10 cellular contexts compared by ENCODE assay signal in the genomic region with DNA sequence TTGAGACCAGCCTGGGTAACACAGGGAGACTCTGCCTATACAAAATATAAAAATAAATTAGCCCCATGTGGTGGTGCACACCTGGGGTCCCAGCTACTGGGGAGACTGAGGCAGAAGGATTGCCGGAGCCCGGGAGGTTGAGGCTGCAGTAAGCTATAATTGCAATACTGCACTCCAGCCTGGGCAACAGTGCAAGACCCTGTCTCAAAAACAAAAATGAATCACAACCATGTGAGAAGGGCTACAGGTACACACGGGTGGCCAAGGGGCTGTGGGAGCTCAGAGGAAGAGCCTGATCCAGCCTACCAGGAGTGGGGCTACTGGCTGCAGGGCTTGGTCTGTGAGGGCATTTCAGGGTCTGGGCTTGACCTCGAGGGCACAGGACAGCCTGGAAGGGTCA. TPM values are rescaled to one million over a fixed set of nuclear protein-coding genes. Genes with fewer than 3 reads are reported as not detected.
DNase-seq lines count a peak whose midpoint lies in the region; ATAC-seq lines count a peak whose summit lies in the region.
"Had no signal": no experiment of that assay in that cellular context is flagged by ENCODE, and none has a peak within 500 bp of the region (broad histone marks: within the 10 kb centered on the region; RNA-seq: fewer than 3 reads in every experiment).

No MANE protein-coding gene starts in this region.

- H3K27ac Mint-ChIP-seq in activated T-helper 17 cell treated with anti-CD3 and anti-CD28 coated beads, Interleukin-2, amount 50 U/mL, for 72 hours: peak overlapping the region; percentile 92

- DNase-seq in activated T-cell treated with anti-CD3 and anti-CD28 coated beads, Interleukin-2, amount 50 U/mL, for 4 hours: no peak
- DNase-seq in activated T-cell treated with anti-CD3 and anti-CD28 coated beads, Interleukin-2, amount 50 U/mL, for 1 hour: no peak
- DNase-seq in NCI-H345 treated with DMSO at 0.1 percent for 48 hours (lab: John Stamatoyannopoulos, UW; ENCODE audit: unreplicated experiment): no peak
- DNase-seq: mucosa of descending colon; stimulated activated CD4-positive, alpha-beta T cell treated with anti-CD3 and anti-CD28 coated beads, Interleukin-2, amount 100 ng/mL, for 48 hours had no signal

- peaks cover 64% of the 10 kb centered on the region for H3K4me1 Mint-ChIP-seq in activated T-cell treated with anti-CD3 and anti-CD28 coated beads, Interleukin-2, amount 50 U/mL, for 4 hours (ENCODE audit: low read depth)
- H3K4me1 Mint-ChIP-seq in activated T-helper 17 cell treated with anti-CD3 and anti-CD28 coated beads, Interleukin-2, amount 50 U/mL, for 72 hours: peaks cover 45% of the 10 kb centered on the region

- H3K36me3 ChIP-seq in subcutaneous abdominal adipose tissue (ENCODE audit: control insufficient read depth in 5 of 5, insufficient read depth in 5 of 5, low read length in 5 of 5): peaks cover 0 to 16% (median 10%) of the 10 kb centered on the region in 5 donors

- peaks cover 11 to 72% (median 44%) of the 10 kb centered on the region in 5 donors for H3K4me1 ChIP-seq in subcutaneous abdominal adipose tissue (ENCODE audit: control insufficient read depth in 5 of 5, insufficient read depth in 5 of 5, low read length in 5 of 5)

- H3K27me3 Mint-ChIP-seq in activated T-cell treated with anti-CD3 and anti-CD28 coated beads, Interleukin-2, amount 50 U/mL, for 4 hours (ENCODE audit: low read depth): no peaks in the 10 kb centered on the region
- no peaks in the 10 kb centered on the region for H3K27me3 Mint-ChIP-seq in activated T-helper 17 cell treated with anti-CD3 and anti-CD28 coated beads, Interleukin-2, amount 50 U/mL, for 72 hours

- H3K36me3 Mint-ChIP-seq in activated T-cell treated with anti-CD3 and anti-CD28 coated beads, Interleukin-2, amount 50 U/mL, for 4 hours (ENCODE audit: insufficient read depth): no peaks in the 10 kb centered on the region
- H3K36me3 Mint-ChIP-seq in activated T-helper 17 cell treated with anti-CD3 and anti-CD28 coated beads, Interleukin-2, amount 50 U/mL, for 72 hours (ENCODE audit: low read depth): peaks cover 6% of the 10 kb centered on the region

- peak overlapping the region; percentile 35 for H3K4me3 Mint-ChIP-seq in activated T-cell treated with anti-CD3 and anti-CD28 coated beads, Interleukin-2, amount 50 U/mL, for 4 hours
- peak overlapping the region; percentile 69 for H3K4me3 Mint-ChIP-seq in activated T-helper 17 cell treated with anti-CD3 and anti-CD28 coated beads, Interleukin-2, amount 50 U/mL, for 72 hours

- H3K27me3 ChIP-seq in layer of hippocampus (ENCODE audit: control insufficient read depth, insufficient read depth, low read length): no peaks in the 10 kb centered on the region
- H3K27me3 ChIP-seq in subcutaneous abdominal adipose tissue (ENCODE audit: control insufficient read depth in 5 of 5, insufficient read depth in 4 of 5, low read length in 5 of 5): peaks cover 0 to 4% (median 0%) of the 10 kb centered on the region in 5 donors

- H3K9me3 ChIP-seq in subcutaneous abdominal adipose tissue (ENCODE audit: control insufficient read depth in 5 of 5, low read length in 5 of 5): no peaks in the 10 kb centered on the region
- H3K9me3 ChIP-seq: mucosa of descending colon had no signal

- peak overlapping the region in 3 of 5 donors; percentile 22 to 53 (median 46) for H3K9ac ChIP-seq in subcutaneous abdominal adipose tissue (ENCODE audit: low read length in 5 of 5)

- no peaks in the 10 kb centered on the region for H3K9me3 Mint-ChIP-seq in activated T-cell treated with anti-CD3 and anti-CD28 coated beads, Interleukin-2, amount 50 U/mL, for 4 hours
- no peaks in the 10 kb centered on the region for H3K9me3 Mint-ChIP-seq in activated T-helper 17 cell treated with anti-CD3 and anti-CD28 coated beads, Interleukin-2, amount 50 U/mL, for 72 hours

- peak overlapping the region in 1 of 5 donors; percentile 4 for H3K4me3 ChIP-seq in subcutaneous abdominal adipose tissue (ENCODE audit: low read depth in 1 of 5, low read length in 5 of 5)
- H3K4me3 ChIP-seq: mucosa of descending colon had no signal

- ATAC-seq in activated T-cell treated with anti-CD3 and anti-CD28 coated beads, Interleukin-2, amount 50 U/mL, for 4 hours: no peak
- ATAC-seq in activated T-helper 17 cell treated with anti-CD3 and anti-CD28 coated beads, Interleukin-2, amount 50 U/mL, for 72 hours (replicated peaks): no peak
- ATAC-seq in HG02678 (IDR thresholded peaks at IDR 0.05; ENCODE audit: unreplicated experiment): no peak
- ATAC-seq in HG03520 (IDR thresholded peaks at IDR 0.05; ENCODE audit: unreplicated experiment): no peak

- H3K27ac ChIP-seq in layer of hippocampus (ENCODE audit: low read depth, low read length): peak overlapping the region; percentile 54
- peak overlapping the region; percentile 69 for H3K27ac ChIP-seq in subcutaneous abdominal adipose tissue (ENCODE audit: low read depth, low read length)

RNA-seq across cellular contexts. Expression of a gene that starts 55.2 kb away (rescaled TPM):
- total RNA-seq in activated T-cell treated with anti-CD3 and anti-CD28 coated beads, Interleukin-2, amount 50 U/mL, for 4 hours: 10 to 100 TPM; 10.8 to 11.6 (median 11.0) TPM
- total RNA-seq in activated T-helper 17 cell treated with anti-CD3 and anti-CD28 coated beads, Interleukin-2, amount 50 U/mL, for 72 hours: 10 to 100 TPM; 14.7 to 17.1 TPM
